8 cellular contexts compared by ENCODE assay signal in the genomic region with DNA sequence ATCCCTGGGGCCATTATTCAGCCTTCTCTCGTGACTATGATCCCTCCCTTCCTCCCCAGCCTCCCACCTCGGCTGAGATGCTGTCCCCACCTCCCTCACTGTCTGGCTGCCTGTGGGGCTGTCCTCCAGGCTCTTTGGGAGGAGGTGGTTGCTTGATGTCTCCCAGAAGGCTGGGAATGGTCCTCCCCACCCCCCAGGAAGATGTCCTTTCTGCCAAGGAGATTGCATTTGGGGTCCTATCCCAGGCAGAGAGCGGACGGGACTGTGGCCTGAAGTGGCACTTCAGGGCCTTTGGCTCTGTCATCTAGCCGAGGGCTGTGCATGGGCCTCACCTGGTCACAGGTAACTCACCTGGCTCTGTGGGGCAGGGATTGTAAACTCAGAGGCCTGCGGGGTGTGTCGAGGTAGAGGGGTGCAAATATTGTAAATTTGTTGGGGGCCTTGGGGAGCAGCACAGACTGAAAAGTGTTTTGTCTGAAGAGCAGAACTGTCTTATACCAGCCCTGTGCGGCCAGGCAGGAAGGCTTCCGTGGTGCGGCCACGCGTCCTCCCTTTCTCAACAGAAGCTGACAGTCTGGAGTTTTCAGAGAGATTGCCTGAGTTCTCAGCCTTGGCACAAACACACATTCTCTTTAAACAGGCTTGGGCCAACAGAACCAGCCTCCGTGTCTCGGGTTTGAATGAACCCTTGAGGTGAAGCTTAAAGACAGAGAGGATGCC.
A peak's percentile ranks its signal among the peaks of the same experiment; 100 is the strongest.
DNase-seq lines count a peak whose midpoint lies in the region; ATAC-seq, FAIRE-seq and TF ChIP-seq lines count a peak whose summit lies in the region.

No MANE protein-coding gene starts in this region.

- no peak for TF ChIP-seq RAD21 in H1 (IDR thresholded peaks at IDR 0.05 in 1 of 2, conservative IDR thresholded peaks at IDR 0.05 in 1 of 2; ENCODE audit: low read depth in 2 of 2, low read length in 2 of 2)

- H2AFZ ChIP-seq in H1 (ENCODE audit: low read length) (no peak overlapping the region), osteoblast (ENCODE audit: low read length) (no peak overlapping the region)

- H3K9me3 Mint-ChIP-seq in CD4-positive, alpha-beta memory T cell: no peaks in the 10 kb centered on the region
- no peaks in the 10 kb centered on the region for H3K9me3 Mint-ChIP-seq in endothelial cell (ENCODE audit: unreplicated experiment)

- H2AK5ac ChIP-seq in H1 (ENCODE audit: low read depth, low read length): 0 out of 2 replicates have a peak overlapping the region, but pooled peaks have one; percentile 61

- peaks cover 10 to 33% (median 20%) of the 10 kb centered on the region in 4 donors for H3K4me1 Mint-ChIP-seq in CD4-positive, alpha-beta memory T cell
- peaks cover 28% of the 10 kb centered on the region for H3K4me1 Mint-ChIP-seq in endothelial cell (ENCODE audit: unreplicated experiment)

- TF ChIP-seq CTCF in H1 (IDR thresholded peaks at IDR 0.05; ENCODE audit: control extremely low read depth in 1 of 3, insufficient read depth in 1 of 3, low read depth in 1 of 3, low read length in 3 of 3) (no peak), osteoblast (IDR thresholded peaks at IDR 0.05; ENCODE audit: extremely low read depth, low read depth, low read length) (no peak), endothelial cell (IDR thresholded peaks at IDR 0.05; ENCODE audit: unreplicated experiment) (no peak)

- H3K18ac ChIP-seq in H1 (ENCODE audit: extremely low read depth, low read length): no peak overlapping the region; the same call in 1 of the 2 replicates

- H3K36me3 Mint-ChIP-seq in CD4-positive, alpha-beta memory T cell: no peaks in the 10 kb centered on the region
- H3K36me3 Mint-ChIP-seq in endothelial cell (ENCODE audit: low read depth, unreplicated experiment): no peaks in the 10 kb centered on the region

- H2BK12ac ChIP-seq in H1 (ENCODE audit: low read depth, low read length): no peak overlapping the region

- H3K56ac ChIP-seq in H1 (replicated peaks; ENCODE audit: insufficient read length, low read depth, low read length): no peak overlapping the region

- H4K5ac ChIP-seq in H1 (ENCODE audit: insufficient read length, low read depth, low read length): no peak overlapping the region

- intact Hi-C loops in CD4-positive, alpha-beta memory T cell (cut with micrococcal nuclease): no loop called here

- H2BK5ac ChIP-seq in H1 (ENCODE audit: low read depth, low read length): 0 out of 2 replicates have a peak overlapping the region, but pooled peaks have one; percentile 18

- no peaks in the 10 kb centered on the region for H3K36me3 ChIP-seq in CD4-positive, alpha-beta memory T cell (ENCODE audit: insufficient read depth, low read length)
- H3K36me3 ChIP-seq in H1 (ENCODE audit: control insufficient read depth in 2 of 4, insufficient read depth in 4 of 4, low read length in 3 of 4) (no peaks in the 10 kb centered on the region), osteoblast (ENCODE audit: insufficient read depth, low read length) (no peaks in the 10 kb centered on the region)

- H3K79me2 ChIP-seq in H1 (ENCODE audit: control insufficient read depth in 1 of 2, insufficient read depth in 2 of 2, low read length in 2 of 2) (peaks cover 0 to 6% of the 10 kb centered on the region in 2 experiments; a peak in 1 of 4 replicates), osteoblast (ENCODE audit: insufficient read depth, low read length) (peaks cover 43% of the 10 kb centered on the region)

- H3K27me3 ChIP-seq in CD4-positive, alpha-beta memory T cell (ENCODE audit: insufficient read depth, low read length): no peaks in the 10 kb centered on the region
- no peaks in the 10 kb centered on the region for H3K27me3 ChIP-seq in H1 (replicated peaks in 1 of 4; ENCODE audit: control insufficient read depth in 3 of 4, extremely low read depth in 1 of 4, insufficient read depth in 3 of 4, low read length in 3 of 4)
- no peaks in the 10 kb centered on the region for H3K27me3 ChIP-seq in osteoblast (ENCODE audit: insufficient read depth, low read length)

- H4K91ac ChIP-seq in H1 (replicated peaks; ENCODE audit: insufficient read length, low read length): no peak overlapping the region

- peak overlapping the region in 3 of 8 donors; percentile 26 to 93 (median 82) for H3K4me3 Mint-ChIP-seq in CD4-positive, alpha-beta memory T cell
- no peak overlapping the region for H3K4me3 Mint-ChIP-seq in endothelial cell (ENCODE audit: unreplicated experiment)

- no peak for TF ChIP-seq EP300 in H1 (IDR thresholded peaks at IDR 0.05; ENCODE audit: borderline replicate concordance in 1 of 2, low read depth in 2 of 2, low read length in 2 of 2)

- no peak overlapping the region for H3K23ac ChIP-seq in H1 (ENCODE audit: insufficient read length)

- H3K27ac Mint-ChIP-seq in CD4-positive, alpha-beta memory T cell: peak overlapping the region; percentile 66 to 94 (median 90)
- H3K27ac Mint-ChIP-seq in endothelial cell (ENCODE audit: unreplicated experiment): no peak overlapping the region

- H3K9me3 ChIP-seq in CD4-positive, alpha-beta memory T cell (ENCODE audit: control insufficient read depth in 1 of 2, low read length in 2 of 2): no peaks in the 10 kb centered on the region
- H3K9me3 ChIP-seq in H1 (ENCODE audit: insufficient read depth in 2 of 2, low read depth in 1 of 2, low read length in 1 of 2) (no peaks in the 10 kb centered on the region), osteoblast (ENCODE audit: low read depth, low read length) (no peaks in the 10 kb centered on the region)

- H3K4me1 ChIP-seq in CD4-positive, alpha-beta memory T cell (ENCODE audit: insufficient read depth, low read length): peaks cover 31% of the 10 kb centered on the region
- H3K4me1 ChIP-seq in H1 (replicated peaks in 1 of 4; ENCODE audit: control insufficient read depth in 3 of 4, insufficient read depth in 4 of 4, low read length in 3 of 4): peaks cover 0 to 41% (median 17%) of the 10 kb centered on the region in 4 experiments; a peak in 6 of 7 replicates
- peaks cover 56% of the 10 kb centered on the region for H3K4me1 ChIP-seq in osteoblast (ENCODE audit: insufficient read depth, low read length)

- no peak overlapping the region for H3K4ac ChIP-seq in H1 (replicated peaks; ENCODE audit: insufficient read length, low read depth, low read length)

- no peaks in the 10 kb centered on the region for H4K20me1 ChIP-seq in H1 (replicated peaks in 1 of 2; ENCODE audit: control insufficient read depth in 1 of 2, insufficient read depth in 2 of 2, low read length in 2 of 2)
- H4K20me1 ChIP-seq in osteoblast (ENCODE audit: insufficient read depth, low read length): peaks cover 4% of the 10 kb centered on the region

- CTCF ChIA-PET in CD4-positive, alpha-beta memory T cell (lab: Charles Lee; ENCODE audit: partially characterized antibody): no interaction called here
- CTCF ChIA-PET in H1 (lab: Charles Lee; ENCODE audit: partially characterized antibody): interaction anchor here (0.9 kb wide), 1 partner anchor 12 kb away, joined by 5 read pairs; no protein-coding TSS in a partner anchor

- H3K4me3 ChIP-seq in CD4-positive, alpha-beta memory T cell (ENCODE audit: low read length in 2 of 2): no peak overlapping the region
- H3K4me3 ChIP-seq in H1 (ENCODE audit: extremely low read depth in 1 of 4, insufficient read depth in 2 of 4, low read depth in 3 of 4, low read length in 4 of 4) (no peak overlapping the region), osteoblast (ENCODE audit: insufficient read depth, low read length) (peak overlapping the region; percentile 86)

- no peak overlapping the region for H3K4me2 ChIP-seq in H1 (ENCODE audit: insufficient read depth in 1 of 2, low read depth in 2 of 2, low read length in 2 of 2)
- peak overlapping the region; percentile 95 for H3K4me2 ChIP-seq in osteoblast (ENCODE audit: insufficient read depth, low read length)

- H3K27me3 Mint-ChIP-seq in CD4-positive, alpha-beta memory T cell: no peaks in the 10 kb centered on the region
- H3K27me3 Mint-ChIP-seq in endothelial cell (ENCODE audit: unreplicated experiment): peaks cover 10% of the 10 kb centered on the region

- peaks cover 3% of the 10 kb centered on the region for H3K79me1 ChIP-seq in H1 (ENCODE audit: low read depth, low read length)

- H3K23me2 ChIP-seq in H1 (ENCODE audit: low read depth, low read length): no peaks in the 10 kb centered on the region

- no peak overlapping the region for H3K14ac ChIP-seq in H1 (ENCODE audit: insufficient read length)

- no peak overlapping the region for H2BK120ac ChIP-seq in H1 (replicated peaks; ENCODE audit: low read depth, low read length)

- 88% methylated on average over 14 of the region's 14 CpGs; no CpG with 5 or more reads in 1 of the 2 experiments for WGBS in H1 (ENCODE audit: extremely low coverage in 1 of 2, insufficient coverage in 1 of 2, insufficient read length in 1 of 2, insufficient replicate concordance in 2 of 2, low coverage in 1 of 2, low lambda C conversion rate in 2 of 2, missing lambda C conversion rate in 1 of 2), 2 experiments

- no peak for TF ChIP-seq POLR2A in H1 (IDR thresholded peaks at IDR 0.05; ENCODE audit: control extremely low read depth in 1 of 2, low read depth in 2 of 2, low read length in 2 of 2)

- peak overlapping the region; percentile 67; the same call in 1 of the 2 replicates for H2BK15ac ChIP-seq in H1 (ENCODE audit: low read length)

- H4K8ac ChIP-seq in H1 (ENCODE audit: extremely low read depth, insufficient read depth, low read length): peak overlapping the region; percentile 41; the same call in 1 of the 2 replicates

- H2BK20ac ChIP-seq in H1 (ENCODE audit: low read length): no peak overlapping the region

- ATAC-seq in HG02610 (IDR thresholded peaks at IDR 0.05; ENCODE audit: unreplicated experiment): no peak

- DNase-seq in CD4-positive, alpha-beta memory T cell: no peak
- DNase-seq in NOMO-1 treated with DMSO at 0.1 percent for 48 hours (lab: John Stamatoyannopoulos, UW; ENCODE audit: unreplicated experiment) (peak; percentile 26), H1 (ENCODE audit: low read depth in 1 of 2, low spot score in 2 of 2) (no peak), osteoblast (ENCODE audit: insufficient read length, low spot score, missing footprints) (peak; percentile 64), NCI-H2029 treated with DMSO at 0.1 percent for 48 hours (lab: John Stamatoyannopoulos, UW) (no peak), NCI-H1930 (lab: John Stamatoyannopoulos, UW) (no peak), endothelial cell (ENCODE audit: low spot score) (no peak)

- peak overlapping the region; percentile 46 for H3K27ac ChIP-seq in CD4-positive, alpha-beta memory T cell (ENCODE audit: low read depth, low read length)
- H3K27ac ChIP-seq in H1 (ENCODE audit: low read depth, low read length) (no peak overlapping the region), osteoblast (ENCODE audit: low read depth, low read length) (peak overlapping the region; percentile 99)

- H3K9ac ChIP-seq in H1 (replicated peaks in 1 of 4; ENCODE audit: extremely low read depth in 1 of 4, low read depth in 3 of 4, low read length in 3 of 4): no peak overlapping the region

- FAIRE-seq in H1 (lab: Jason Lieb, UNC): no peak

- POLR2A ChIA-PET in CD4-positive, alpha-beta memory T cell (lab: Charles Lee; ENCODE audit: partially characterized antibody): no interaction called here
- POLR2A ChIA-PET in H1 (lab: Charles Lee; ENCODE audit: partially characterized antibody): no interaction called here

TF ChIP-seq in H1, 55 proteins besides CTCF, POLR2A, EP300 and RAD21 (continues in another document):
- TF ChIP-seq TBP (IDR thresholded peaks at IDR 0.05; ENCODE audit: low read depth, low read length) (no peak), CEBPB (IDR thresholded peaks at IDR 0.05; ENCODE audit: low read depth, low read length) (no peak), POU5F1 (IDR thresholded peaks at IDR 0.05; ENCODE audit: low read depth, low read length) (no peak)

Comparison
In these comparisons a context has a peak if more than half of its experiments do, and no peak if none do; other contexts are left out.
1. DNase-seq: peak in NOMO-1 treated with DMSO at 0.1 percent for 48 hours (single experiment) and osteoblast (single experiment); none in CD4-positive, alpha-beta memory T cell (0 of 5), H1 (0 of 2), NCI-H2029 treated with DMSO at 0.1 percent for 48 hours (single experiment), NCI-H1930 (0 of 2) and endothelial cell (single experiment).